8 cellular contexts compared by ENCODE assay signal in the genomic region with DNA sequence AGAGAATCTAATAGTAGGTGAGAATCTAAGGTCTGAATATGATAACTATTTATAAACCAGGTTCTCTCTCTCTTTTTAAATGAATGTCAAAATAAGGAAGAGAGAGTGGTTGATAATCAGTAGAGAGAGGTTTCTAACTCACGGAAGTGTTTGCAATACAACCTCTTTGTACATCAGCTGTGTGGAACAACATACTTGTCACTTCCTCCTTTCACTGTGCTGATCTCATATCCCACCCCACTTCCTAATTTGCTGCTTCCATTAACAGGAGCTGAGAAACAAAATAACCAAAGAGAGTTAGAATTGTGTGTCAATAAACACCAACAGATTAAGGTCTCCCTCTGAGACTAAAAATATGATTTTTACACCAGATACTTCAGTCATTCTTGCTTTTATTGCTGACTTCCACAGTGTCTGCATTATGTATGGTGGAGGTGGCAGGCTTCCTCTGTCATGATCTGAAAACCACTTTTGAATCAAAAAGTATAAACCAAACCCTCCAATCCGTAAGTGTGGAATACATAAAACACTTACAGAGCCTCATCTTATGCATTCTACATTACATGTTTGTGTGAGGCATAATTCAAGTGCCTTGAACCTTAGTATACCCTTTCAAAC. TPM values are rescaled to one million over a fixed set of nuclear protein-coding genes. Genes with fewer than 3 reads are reported as not detected.
DNase-seq lines count a peak whose midpoint lies in the region; ATAC-seq and TF ChIP-seq lines count a peak whose summit lies in the region.

No MANE protein-coding gene starts in this region.

- TF ChIP-seq CTCF in heart left ventricle (IDR thresholded peaks at IDR 0.05) = no peak

- in situ Hi-C loops in ACHN (cut with HindIII; ENCODE audit: low pct_ligation_motif_present, low pct_unique_long_range_greater_than_20kb, low sequenced_read_pairs) = no loop called here

- H3K36me3 ChIP-seq in heart left ventricle (peaks cover 0 to 11% (median 0%) of the 10 kb centered on the region in 9 donors), aorta (ENCODE audit: control insufficient read depth in 1 of 2, insufficient read depth in 2 of 2, low read length in 1 of 2) (no peaks in the 10 kb centered on the region)

- H3K9me3 ChIP-seq in heart left ventricle = no peaks in the 10 kb centered on the region
- H3K9me3 ChIP-seq in aorta (ENCODE audit: control insufficient read depth, low read length) = no peaks in the 10 kb centered on the region

- WGBS in heart left ventricle, 4 donors = 47 to 53% (median 50%) methylated on average over 2 of the region's 2 CpGs
- WGBS in aorta, 2 donors = 66 to 71% methylated on average over 2 of the region's 2 CpGs

- no peak for TF ChIP-seq POLR2A in heart left ventricle (IDR thresholded peaks at IDR 0.05)

- H3K27me3 ChIP-seq in heart left ventricle (no peaks in the 10 kb centered on the region), aorta (ENCODE audit: control insufficient read depth in 1 of 2, insufficient read depth in 2 of 2, low read length in 1 of 2) (no peaks in the 10 kb centered on the region)

- no peak overlapping the region for H3K4me3 ChIP-seq in heart left ventricle
- no peak overlapping the region for H3K4me3 ChIP-seq in aorta (ENCODE audit: low read length in 2 of 2)

- DNase-seq in NOMO-1 (lab: John Stamatoyannopoulos, UW; ENCODE audit: unreplicated experiment in 2 of 2) (peak; percentile 65 to 91), heart left ventricle (no peak), aorta (no peak), cerebellar cortex (ENCODE audit: low spot score) (no peak), foreskin melanocyte (no peak), ACHN (no peak)

- H3K27ac ChIP-seq in heart left ventricle = peak overlapping the region in 8 of 12 donors; percentile 1 to 89 (median 37)
- no peak overlapping the region for H3K27ac ChIP-seq in aorta (ENCODE audit: low read depth in 1 of 2, low read length in 2 of 2)

- intact Hi-C loops in heart left ventricle (cut with DNase I) (loop anchor here in 1 of 10 donors (10.0 kb wide), 2 partner anchors 65 to 295 kb away; a partner anchor contains a TSS), aorta (cut with DNase I) (no loop called here)

- peak; percentile 90 for ATAC-seq in GM18511 (IDR thresholded peaks at IDR 0.05; ENCODE audit: unreplicated experiment)
- peak; percentile 75 for ATAC-seq in HG02571 (IDR thresholded peaks at IDR 0.05; ENCODE audit: unreplicated experiment)
- ATAC-seq in heart left ventricle = peak; percentile 45 to 83 (median 68)
- ATAC-seq in aorta (ENCODE audit: low FRiP score) = peak; percentile 58

- peaks cover 0 to 68% (median 49%) of the 10 kb centered on the region in 12 donors for H3K4me1 ChIP-seq in heart left ventricle
- H3K4me1 ChIP-seq in aorta (ENCODE audit: control insufficient read depth in 1 of 2, insufficient read depth in 2 of 2, low read length in 2 of 2) = peaks cover 0 to 4% of the 10 kb centered on the region in 2 donors

RNA-seq across cellular contexts. Expression of a gene that starts 25.0 kb away (rescaled TPM):
- total RNA-seq in heart left ventricle (10 to 100 TPM; 18.8 to 38.7 (median 24.8) TPM), aorta (10 to 100 TPM; 39.2 to 48.7 TPM)
- polyA plus RNA-seq in heart left ventricle (10 to 100 TPM in 1 of 2 donors, 1 to 10 TPM in 1; 4.6 to 10.9 TPM), aorta (1 to 10 TPM; 5.3 to 8.5 TPM)

Comparison
In these comparisons a context has a peak if more than half of its experiments do, and no peak if none do; other contexts are left out.
1. DNase-seq: peak in NOMO-1 (2 of 2); none in heart left ventricle (0 of 5), aorta (0 of 2), cerebellar cortex (single experiment), foreskin melanocyte (single experiment) and ACHN (single experiment).
2. H3K27ac ChIP-seq: peak in heart left ventricle (8 of 12); none in aorta (0 of 2).
3. Peak in every context shown above with its lines, with median percentiles within 50 percentile points of each other: ATAC-seq.